In the genomic region with DNA sequence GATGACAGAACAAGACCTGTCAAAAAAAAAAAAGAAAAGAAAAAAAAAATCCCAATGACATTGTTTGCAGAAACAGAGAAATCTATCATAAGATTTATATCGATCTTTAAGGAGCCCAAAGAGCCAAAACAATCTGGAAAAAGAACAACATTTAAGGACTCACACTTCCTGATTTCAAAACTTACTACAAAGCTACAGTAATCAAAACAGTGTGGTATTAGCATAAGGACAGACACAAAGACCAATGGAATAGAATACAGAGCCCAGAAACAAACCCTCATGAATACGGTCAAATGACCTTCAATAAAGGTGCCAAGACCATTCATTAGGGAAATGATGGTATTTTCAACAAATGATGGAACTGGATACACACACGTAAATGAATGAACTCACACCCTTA, we compare ENCODE assay signal across 10 cellular contexts.
"Had no signal": no experiment of that assay in that cellular context is flagged by ENCODE, and none has a peak within 500 bp of the region (broad histone marks: within the 10 kb centered on the region; RNA-seq: fewer than 3 reads in every experiment).

No MANE protein-coding gene starts in this region.

- FAIRE-seq: HTR-8/SVneo had no signal

- H3K4me3 Mint-ChIP-seq: HFFc6 had no signal

- H3K27ac Mint-ChIP-seq: HFFc6 had no signal

- H3K4me3 ChIP-seq: GM23248, HAP-1 had no signal

- H3K27ac ChIP-seq: GM23248, KMS-11 had no signal

- DNase-seq: GM23248, GOT3, H7, HFFc6, IMR-90, Karpas-422, KBM-7 had no signal

- H3K36me3 ChIP-seq: HAP-1 had no signal
